ENCODE assay signal across 27 cellular contexts in the genomic region with DNA sequence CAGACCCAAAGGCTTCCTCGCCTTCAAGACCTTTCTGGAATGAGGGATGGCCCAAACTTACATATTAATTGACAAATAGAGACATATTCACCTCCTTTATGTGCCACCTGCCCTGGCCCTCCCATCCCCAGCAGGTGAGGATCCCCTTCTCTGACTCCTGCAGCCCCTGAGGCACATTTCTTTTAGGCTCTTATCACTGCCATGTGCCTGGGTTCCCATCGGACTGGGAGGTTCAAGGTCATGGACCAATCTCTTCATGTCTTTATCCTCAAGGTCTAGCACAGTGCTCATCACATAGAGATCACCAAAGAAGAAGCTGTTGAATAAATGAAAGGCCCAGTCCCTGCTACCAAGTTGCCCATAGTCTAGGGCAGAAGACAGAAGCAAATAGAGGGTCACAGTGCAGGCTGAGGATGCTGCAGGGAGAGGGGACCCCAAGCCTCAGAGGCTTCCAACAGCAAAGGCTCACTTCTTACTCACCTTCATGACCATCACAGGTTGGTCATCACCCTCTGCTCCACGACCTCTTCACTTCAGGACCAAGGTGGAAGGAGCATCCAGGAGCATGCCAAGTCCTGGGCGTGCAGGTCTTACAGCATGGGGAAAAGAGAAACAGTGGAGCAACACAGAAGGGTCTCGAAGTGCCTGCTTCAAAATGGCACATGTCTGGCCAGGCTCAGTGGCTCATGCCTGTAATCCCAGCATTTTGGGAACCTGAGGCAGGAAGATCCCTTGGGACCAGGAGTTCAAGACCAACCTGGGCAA.
DNase-seq lines count a peak whose midpoint lies in the region; ATAC-seq and TF ChIP-seq lines count a peak whose summit lies in the region.
"Had no signal": no experiment of that assay in that cellular context is flagged by ENCODE, and none has a peak within 500 bp of the region (broad histone marks: within the 10 kb centered on the region; RNA-seq: fewer than 3 reads in every experiment).

No MANE protein-coding gene starts in this region.

- DNase-seq in GM23338 (ENCODE audit: low spot score) = no peak
- peak; percentile 22 for DNase-seq in activated CD8-positive, alpha-beta memory T cell treated with anti-CD3 and anti-CD28 coated beads, Interleukin-2, amount 10 ng/mL, durations not matched to agents 7 days and 5 days
- DNase-seq in left lobe of liver (ENCODE audit: low spot score) = peak; percentile 14
- peak; percentile 10 for DNase-seq in stomach
- DNase-seq in stimulated activated naive CD8-positive, alpha-beta T cell treated with anti-CD3 and anti-CD28 coated beads, Interleukin-15, Interleukin-2, amounts not matched to agents 100 U/mL and 50 U/mL, for 24 hours = no peak
- DNase-seq in NCI-H1694 treated with DMSO at 0.1 percent for 48 hours (lab: John Stamatoyannopoulos, UW) = no peak
- DNase-seq in NK-92 (lab: John Stamatoyannopoulos, UW; ENCODE audit: unreplicated experiment) = no peak
- DNase-seq: AML-193, Caco-2, EL, GDM1, GOT3, HCEC 1CT, IMR-90, MM.1S, NCI-H1417, NCI-H1694, NCI-H2081, NCI-H2227 treated with DMSO at 0.1 percent for 48 hours, NCI-H526 treated with DMSO at 0.1 percent for 48 hours, Right ventricle myocardium superior, RPMI8226 had no signal

- H4K20me1 ChIP-seq in GM23338 (replicated peaks; ENCODE audit: insufficient read depth) = no peaks in the 10 kb centered on the region
- H4K20me1 ChIP-seq: BLaER1 treated with 17β-estradiol and CSF1 and Interleukin-3, amounts not matched to agents 10 nM and 100 nM had no signal

- H3K9me3 ChIP-seq in stomach = peaks cover 0 to 13% (median 5%) of the 10 kb centered on the region in 4 donors
- H3K9me3 ChIP-seq: A549, Caco-2 had no signal

- no peak overlapping the region for H3K4me2 ChIP-seq in GM23338
- H3K4me2 ChIP-seq: A549, KMS-11 had no signal

- peak overlapping the region; percentile 18; the same call in 1 of the 2 replicates for H2AFZ ChIP-seq in GM23338

- H3K27me3 Mint-ChIP-seq in GM23338 (ENCODE audit: insufficient read depth, low read depth, poor library complexity) = peaks cover 4% of the 10 kb centered on the region
- peaks cover 14% of the 10 kb centered on the region for H3K27me3 Mint-ChIP-seq in activated CD8-positive, alpha-beta memory T cell treated with anti-CD3 and anti-CD28 coated beads, Interleukin-2, amount 10 ng/mL, durations not matched to agents 7 days and 5 days

- no peak for TF ChIP-seq EP300 in stomach (IDR thresholded peaks at IDR 0.05)

- H3K4me3 Mint-ChIP-seq in GM23338 = no peak overlapping the region
- H3K4me3 Mint-ChIP-seq in activated CD8-positive, alpha-beta memory T cell treated with anti-CD3 and anti-CD28 coated beads, Interleukin-2, amount 10 ng/mL, durations not matched to agents 7 days and 5 days = no peak overlapping the region
- H3K4me3 Mint-ChIP-seq: CD8-positive, alpha-beta T cell had no signal

- intact Hi-C loops in stomach (cut with DNase I; ENCODE audit: low total_unique reads) = no loop called here

- H3K4me1 ChIP-seq in GM23338 (ENCODE audit: insufficient read depth) (peaks cover under 1% of the 10 kb centered on the region; the same call in 1 of the 2 replicates), stomach (no peaks in the 10 kb centered on the region)
- H3K4me1 ChIP-seq: A549, Caco-2 had no signal

- no peaks in the 10 kb centered on the region for H3K36me3 Mint-ChIP-seq in GM23338 (ENCODE audit: low read depth)
- H3K36me3 Mint-ChIP-seq in activated CD8-positive, alpha-beta memory T cell treated with anti-CD3 and anti-CD28 coated beads, Interleukin-2, amount 10 ng/mL, durations not matched to agents 7 days and 5 days = no peaks in the 10 kb centered on the region
- H3K36me3 Mint-ChIP-seq: CD8-positive, alpha-beta T cell had no signal

- H3F3A ChIP-seq in GM23338 (replicated peaks; ENCODE audit: low read depth) = no peaks in the 10 kb centered on the region

- no peaks in the 10 kb centered on the region for H3K27me3 ChIP-seq in GM23338 (ENCODE audit: insufficient read depth)
- peaks cover 0 to 42% (median 0%) of the 10 kb centered on the region in 3 donors for H3K27me3 ChIP-seq in stomach
- H3K27me3 ChIP-seq: BLaER1 treated with 17β-estradiol and CSF1 and Interleukin-3, amounts not matched to agents 10 nM and 100 nM had no signal

- H3K4me1 Mint-ChIP-seq in GM23338 = peaks cover 4% of the 10 kb centered on the region; the same call in 2 of the 3 replicates
- H3K4me1 Mint-ChIP-seq in activated CD8-positive, alpha-beta memory T cell treated with anti-CD3 and anti-CD28 coated beads, Interleukin-2, amount 10 ng/mL, durations not matched to agents 7 days and 5 days = no peaks in the 10 kb centered on the region

- ATAC-seq in GM23338 = no peak
- no peak for ATAC-seq in activated CD8-positive, alpha-beta memory T cell treated with anti-CD3 and anti-CD28 coated beads, Interleukin-2, amount 10 ng/mL, durations not matched to agents 7 days and 5 days
- no peak for ATAC-seq in left lobe of liver
- ATAC-seq in stimulated activated naive CD8-positive, alpha-beta T cell treated with anti-CD3 and anti-CD28 coated beads, Interleukin-15, Interleukin-2, amounts not matched to agents 100 U/mL and 50 U/mL, for 24 hours = no peak
- ATAC-seq: A549; CD8-positive, alpha-beta T cell; GM12878 had no signal

- H3K4me3 ChIP-seq in GM23338 (no peak overlapping the region), stomach (no peak overlapping the region)
- H3K4me3 ChIP-seq: A549; BLaER1 treated with 17β-estradiol and CSF1 and Interleukin-3, amounts not matched to agents 10 nM and 100 nM; GM12878 had no signal

- no peak for TF ChIP-seq POLR2A in stomach (IDR thresholded peaks at IDR 0.05)

- H3K36me3 ChIP-seq in GM23338 (ENCODE audit: insufficient read depth) (no peaks in the 10 kb centered on the region), stomach (no peaks in the 10 kb centered on the region)
- H3K36me3 ChIP-seq: BLaER1 treated with 17β-estradiol and CSF1 and Interleukin-3, amounts not matched to agents 10 nM and 100 nM had no signal

- H3K27ac ChIP-seq in GM23338 (ENCODE audit: low read depth) (no peak overlapping the region), stomach (no peak overlapping the region)
- H3K27ac ChIP-seq: A549; BLaER1 treated with 17β-estradiol and CSF1 and Interleukin-3, amounts not matched to agents 10 nM and 100 nM; KMS-11 had no signal

- H3K27ac Mint-ChIP-seq in GM23338 = no peak overlapping the region
- no peak overlapping the region for H3K27ac Mint-ChIP-seq in activated CD8-positive, alpha-beta memory T cell treated with anti-CD3 and anti-CD28 coated beads, Interleukin-2, amount 10 ng/mL, durations not matched to agents 7 days and 5 days
- H3K27ac Mint-ChIP-seq: CD8-positive, alpha-beta T cell had no signal

- H3K9me2 ChIP-seq in GM23338 (ENCODE audit: insufficient read depth) = no peaks in the 10 kb centered on the region; the same call in 1 of the 2 replicates

- no peaks in the 10 kb centered on the region for H3K79me2 ChIP-seq in GM23338 (replicated peaks; ENCODE audit: insufficient read depth)

- H3K9me3 Mint-ChIP-seq in GM23338 = no peaks in the 10 kb centered on the region; the same call in 2 of the 3 replicates
- no peaks in the 10 kb centered on the region for H3K9me3 Mint-ChIP-seq in activated CD8-positive, alpha-beta memory T cell treated with anti-CD3 and anti-CD28 coated beads, Interleukin-2, amount 10 ng/mL, durations not matched to agents 7 days and 5 days (ENCODE audit: low read depth)

- 57 to 73% (median 67%) methylated on average over 5 of the region's 5 CpGs for WGBS in stomach, 5 donors

- CTCF ChIA-PET in activated CD8-positive, alpha-beta memory T cell treated with anti-CD3 and anti-CD28 coated beads, Interleukin-2, amount 10 ng/mL, durations not matched to agents 7 days and 5 days (lab: Charles Lee) = no interaction called here

- no peak for TF ChIP-seq CTCF in GM23338 (conservative IDR thresholded peaks at IDR 0.05; ENCODE audit: low read depth in 2 of 2)
- TF ChIP-seq CTCF in stomach (IDR thresholded peaks at IDR 0.05) = no peak

TF ChIP-seq in GM23338, 12 proteins besides CTCF, POLR2A, EP300 and RAD21 (continues in another document):
- TF ChIP-seq STAT1 (IDR thresholded peaks at IDR 0.05; ENCODE audit: unreplicated experiment) = no peak
- no peak for TF ChIP-seq ETS1 (IDR thresholded peaks at IDR 0.05)

Comparison
In these comparisons a context has a peak if more than half of its experiments do, and no peak if none do; other contexts are left out.
1. DNase-seq: peak in activated CD8-positive, alpha-beta memory T cell treated with anti-CD3 and anti-CD28 coated beads, Interleukin-2, amount 10 ng/mL, durations not matched to agents 7 days and 5 days (single experiment), left lobe of liver (single experiment) and stomach (single experiment); none in GM23338 (single experiment), stimulated activated naive CD8-positive, alpha-beta T cell treated with anti-CD3 and anti-CD28 coated beads, Interleukin-15, Interleukin-2, amounts not matched to agents 100 U/mL and 50 U/mL, for 24 hours (single experiment), NCI-H1694 treated with DMSO at 0.1 percent for 48 hours (single experiment) and NK-92 (single experiment).